24 cellular contexts compared by ENCODE assay signal in the genomic region with DNA sequence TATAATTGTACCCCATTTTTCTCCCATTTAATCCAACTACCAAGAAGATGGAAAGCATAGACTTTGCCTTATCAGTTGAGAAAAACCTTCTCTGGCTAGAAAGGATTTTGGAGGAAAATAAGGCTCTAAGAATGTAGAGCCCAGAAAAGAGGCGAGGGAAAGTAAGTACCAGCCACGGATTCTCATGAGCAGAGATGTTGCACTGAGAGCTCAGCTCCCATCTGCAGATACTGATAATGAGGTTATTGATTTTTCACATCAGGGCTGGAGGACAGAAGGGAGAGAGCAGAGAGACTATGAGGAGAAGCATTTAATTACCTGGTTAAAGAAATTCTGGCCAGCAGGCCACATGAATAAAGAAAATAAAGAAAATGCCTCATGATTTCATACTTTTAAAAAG.
DNase-seq lines count a peak whose midpoint lies in the region; ATAC-seq and TF ChIP-seq lines count a peak whose summit lies in the region.
"Had no signal": no experiment of that assay in that cellular context is flagged by ENCODE, and none has a peak within 500 bp of the region (broad histone marks: within the 10 kb centered on the region; RNA-seq: fewer than 3 reads in every experiment).

No MANE protein-coding gene starts in this region.

- no peak for TF ChIP-seq CTCF in nephron progenitor cell (IDR thresholded peaks at IDR 0.05)

- H3K27ac Mint-ChIP-seq in nephron progenitor cell, result peak overlapping the region; percentile 20
- H3K27ac Mint-ChIP-seq: activated CD4-positive, alpha-beta T cell treated with anti-CD3 and anti-CD28 coated beads for 36 hours; activated naive CD8-positive, alpha-beta T cell treated with anti-CD3 and anti-CD28 coated beads, Interleukin-2, amount 10 ng/mL, durations not matched to agents 7 days and 5 days; CD4-positive, alpha-beta memory T cell had no signal

- ATAC-seq in left colon, result no peak
- ATAC-seq: A549; activated CD4-positive, alpha-beta T cell treated with anti-CD3 and anti-CD28 coated beads for 36 hours; naive thymus-derived CD8-positive, alpha-beta T cell had no signal

- intact Hi-C loops in left colon (cut with DNase I, micrococcal nuclease), result no loop called here

- no peaks in the 10 kb centered on the region for H3K9me3 Mint-ChIP-seq in nephron progenitor cell
- H3K9me3 Mint-ChIP-seq: activated naive CD8-positive, alpha-beta T cell treated with anti-CD3 and anti-CD28 coated beads, Interleukin-2, amount 10 ng/mL, durations not matched to agents 7 days and 5 days; CD4-positive, alpha-beta memory T cell; naive thymus-derived CD8-positive, alpha-beta T cell had no signal

- H3K4me3 Mint-ChIP-seq in nephron progenitor cell, result no peak overlapping the region
- H3K4me3 Mint-ChIP-seq: activated CD4-positive, alpha-beta T cell treated with anti-CD3 and anti-CD28 coated beads for 36 hours; activated naive CD8-positive, alpha-beta T cell treated with anti-CD3 and anti-CD28 coated beads, Interleukin-2, amount 10 ng/mL, durations not matched to agents 7 days and 5 days; CD4-positive, alpha-beta memory T cell; naive thymus-derived CD8-positive, alpha-beta T cell had no signal

- no peaks in the 10 kb centered on the region for H3K4me1 Mint-ChIP-seq in nephron progenitor cell

- H3K36me3 Mint-ChIP-seq in nephron progenitor cell (ENCODE audit: low read depth), result peaks cover 58% of the 10 kb centered on the region

- DNase-seq in NCI-H1092 treated with DMSO at 0.1 percent for 48 hours (lab: John Stamatoyannopoulos, UW) (peak; percentile 71), NCI-H1092 (lab: John Stamatoyannopoulos, UW) (no peak), NCI-H510A treated with DMSO at 0.1 percent for 48 hours (lab: John Stamatoyannopoulos, UW) (peak; percentile 65), NCI-H510A (lab: John Stamatoyannopoulos, UW) (no peak), NCI-H82 treated with DMSO at 0.1 percent for 48 hours (lab: John Stamatoyannopoulos, UW; ENCODE audit: unreplicated experiment) (peak; percentile 29), nephron progenitor cell (no peak), left colon (no peak), globus pallidus (ENCODE audit: low spot score) (no peak)
- DNase-seq: activated CD4-positive, alpha-beta T cell treated with anti-CD3 and anti-CD28 coated beads for 36 hours; activated CD8-positive, alpha-beta memory T cell treated with anti-CD3 and anti-CD28 coated beads for 24 hours; activated gamma-delta T cell; activated naive CD8-positive, alpha-beta T cell treated with anti-CD3 and anti-CD28 coated beads, Interleukin-2, amount 10 ng/mL, durations not matched to agents 7 days and 5 days; CD4-positive, alpha-beta memory T cell; colonic mucosa; DND-41; effector CD8-positive, alpha-beta T cell; kidney; naive thymus-derived CD8-positive, alpha-beta T cell; NCI-H1048; NCI-H524; stimulated activated naive CD4-positive, alpha-beta T cell treated with Interleukin-2 at 50 U/mL for 16 hours; T-helper 2 cell; testis had no signal

- H3K27me3 Mint-ChIP-seq in nephron progenitor cell (ENCODE audit: low read depth, poor library complexity), result no peaks in the 10 kb centered on the region
- H3K27me3 Mint-ChIP-seq: activated CD4-positive, alpha-beta T cell treated with anti-CD3 and anti-CD28 coated beads for 36 hours; activated naive CD8-positive, alpha-beta T cell treated with anti-CD3 and anti-CD28 coated beads, Interleukin-2, amount 10 ng/mL, durations not matched to agents 7 days and 5 days; CD4-positive, alpha-beta memory T cell; naive thymus-derived CD8-positive, alpha-beta T cell had no signal

Comparison
In these comparisons a context has a peak if more than half of its experiments do, and no peak if none do; other contexts are left out.
1. DNase-seq: peak in NCI-H1092 treated with DMSO at 0.1 percent for 48 hours (single experiment), NCI-H510A treated with DMSO at 0.1 percent for 48 hours (single experiment) and NCI-H82 treated with DMSO at 0.1 percent for 48 hours (single experiment); none in NCI-H1092 (single experiment), NCI-H510A (single experiment), nephron progenitor cell (single experiment), left colon (0 of 2) and globus pallidus (single experiment).